ENCODE assay signal across 26 cellular contexts in genomic region chr7:37659971-37660370, GRCh38. TPM values are rescaled to one million over a fixed set of nuclear protein-coding genes. Genes with fewer than 3 reads are reported as not detected.
DNase-seq lines count a peak whose midpoint lies in the region; ATAC-seq, FAIRE-seq and TF ChIP-seq lines count a peak whose summit lies in the region.
"Had no signal": no experiment of that assay in that cellular context is flagged by ENCODE, and none has a peak within 500 bp of the region (broad histone marks: within the 10 kb centered on the region; RNA-seq: fewer than 3 reads in every experiment).

No MANE protein-coding gene starts in this region.

- H3K4me3 ChIP-seq in Loucy (ENCODE audit: low read length, poor library complexity, severe bottlenecking): no peak overlapping the region
- H3K4me3 ChIP-seq in H7 (ENCODE audit: insufficient read depth, low read depth, low read length): no peak overlapping the region
- H3K4me3 ChIP-seq: A549; BLaER1 treated with 17β-estradiol and CSF1 and Interleukin-3, amounts not matched to agents 10 nM and 100 nM; GM12878; GM23248 had no signal

- DNase-seq in GM12892 (ENCODE audit: insufficient read length): no peak
- no peak for DNase-seq in central memory CD8-positive, alpha-beta T cell (ENCODE audit: low spot score in 2 of 2)
- no peak for DNase-seq in natural killer cell
- no peak for DNase-seq in H7
- DNase-seq in NCI-H1105 treated with DMSO at 0.1 percent for 48 hours (lab: John Stamatoyannopoulos, UW): no peak
- DNase-seq: 8988T; ACHN; AML-193; BE2C; CD4-positive, alpha-beta T cell; CD8-positive, alpha-beta memory T cell; DMS 273 treated with DMSO at 0.1 percent for 48 hours; DMS79; EL; GDM1; GM23248; H9 had no signal

- H3K79me2 ChIP-seq in Loucy (ENCODE audit: insufficient read depth, low read length): no peaks in the 10 kb centered on the region

- FAIRE-seq in GM12892 (lab: Jason Lieb, UNC): peak; percentile 58
- FAIRE-seq: A549, D721Med, GM12878, H1 had no signal

- no peak overlapping the region for H3K4me3 Mint-ChIP-seq in central memory CD8-positive, alpha-beta T cell
- H3K4me3 Mint-ChIP-seq in natural killer cell: peak overlapping the region; percentile 80
- H3K4me3 Mint-ChIP-seq: CD14-positive monocyte; CD4-positive, alpha-beta T cell; CD8-positive, alpha-beta memory T cell; H9 had no signal

- intact Hi-C loops in natural killer cell (cut with micrococcal nuclease): loop anchor here (10.0 kb wide), 1 partner anchor 795 kb away; no protein-coding TSS in a partner anchor

- H3K27ac Mint-ChIP-seq in central memory CD8-positive, alpha-beta T cell (ENCODE audit: low read depth): peak overlapping the region; percentile 77
- H3K27ac Mint-ChIP-seq in natural killer cell: peak overlapping the region; percentile 92 to 97
- H3K27ac Mint-ChIP-seq: CD14-positive monocyte; CD4-positive, alpha-beta T cell; CD8-positive, alpha-beta memory T cell; H9 had no signal

- H3K27me3 Mint-ChIP-seq in central memory CD8-positive, alpha-beta T cell: peaks cover 7% of the 10 kb centered on the region
- H3K27me3 Mint-ChIP-seq in natural killer cell (ENCODE audit: low read depth in 2 of 2): no peaks in the 10 kb centered on the region

- H3K9me3 Mint-ChIP-seq in central memory CD8-positive, alpha-beta T cell: peaks cover 5% of the 10 kb centered on the region
- peaks cover 0 to 3% of the 10 kb centered on the region in 2 donors for H3K9me3 Mint-ChIP-seq in natural killer cell
- H3K9me3 Mint-ChIP-seq: CD4-positive, alpha-beta T cell; H9 had no signal

- H3K9me3 ChIP-seq in Loucy (ENCODE audit: insufficient read depth, low read depth, low read length): no peaks in the 10 kb centered on the region
- H3K9me3 ChIP-seq: BE2C had no signal

- no peak overlapping the region for H3K4me2 ChIP-seq in Loucy (ENCODE audit: low read depth, low read length, poor library complexity, severe bottlenecking)
- H3K4me2 ChIP-seq: A549; BLaER1 treated with 17β-estradiol and CSF1 and Interleukin-3, amounts not matched to agents 10 nM and 100 nM had no signal

- peak overlapping the region; percentile 72; the same call in 1 of the 2 replicates for H2AFZ ChIP-seq in Loucy (ENCODE audit: low read length)
- H2AFZ ChIP-seq: GM23248 had no signal

- peaks cover 8% of the 10 kb centered on the region for H3K36me3 Mint-ChIP-seq in central memory CD8-positive, alpha-beta T cell (ENCODE audit: insufficient read depth)
- H3K36me3 Mint-ChIP-seq in natural killer cell: no peaks in the 10 kb centered on the region
- H3K36me3 Mint-ChIP-seq: CD14-positive monocyte; CD8-positive, alpha-beta memory T cell had no signal

- TF ChIP-seq CTCF in Loucy (conservative IDR thresholded peaks at IDR 0.05; ENCODE audit: low read length) (no peak), natural killer cell (IDR thresholded peaks at IDR 0.05) (no peak)

- H3K9ac ChIP-seq in Loucy (ENCODE audit: low read depth, low read length, poor library complexity, severe bottlenecking): no peak overlapping the region
- H3K9ac ChIP-seq: BLaER1 treated with 17β-estradiol and CSF1 and Interleukin-3, amounts not matched to agents 10 nM and 100 nM; GM23248 had no signal

- ATAC-seq in central memory CD8-positive, alpha-beta T cell (replicated peaks; ENCODE audit: extremely low read depth, poor library complexity, severe bottlenecking): no peak
- ATAC-seq in natural killer cell (peak; percentile 19 to 45 (median 32)), HG03342 (IDR thresholded peaks at IDR 0.05; ENCODE audit: unreplicated experiment) (no peak)
- ATAC-seq: A549, GM12878, HCT116 had no signal

- TF ChIP-seq POLR2A in GM12892 (IDR thresholded peaks at IDR 0.05; ENCODE audit: low read depth, low read length): no peak

- H3K9me2 ChIP-seq in Loucy (replicated peaks; ENCODE audit: low read depth, low read length): no peaks in the 10 kb centered on the region

- H3K4me1 Mint-ChIP-seq in central memory CD8-positive, alpha-beta T cell: peaks cover 25% of the 10 kb centered on the region
- peaks cover 90 to 91% of the 10 kb centered on the region in 2 donors for H3K4me1 Mint-ChIP-seq in natural killer cell

- H3K36me3 ChIP-seq in Loucy (ENCODE audit: insufficient read depth, low read length) (no peaks in the 10 kb centered on the region), H7 (replicated peaks; ENCODE audit: control insufficient read depth, insufficient read depth, low read length) (no peaks in the 10 kb centered on the region)
- H3K36me3 ChIP-seq: BE2C; BLaER1 treated with 17β-estradiol and CSF1 and Interleukin-3, amounts not matched to agents 10 nM and 100 nM had no signal

- no peaks in the 10 kb centered on the region for H3K27me3 ChIP-seq in Loucy (ENCODE audit: insufficient read depth, low read length, poor library complexity, severe bottlenecking)
- H3K27me3 ChIP-seq in H7 (ENCODE audit: control insufficient read depth, insufficient read depth, low read length): no peaks in the 10 kb centered on the region
- H3K27me3 ChIP-seq: BE2C; BLaER1 treated with 17β-estradiol and CSF1 and Interleukin-3, amounts not matched to agents 10 nM and 100 nM had no signal

- H3K4me1 ChIP-seq in Loucy (ENCODE audit: insufficient read depth, low read length, poor library complexity, severe bottlenecking): peaks cover 33% of the 10 kb centered on the region
- H3K4me1 ChIP-seq: BE2C had no signal

- no peaks in the 10 kb centered on the region for H4K20me1 ChIP-seq in Loucy (ENCODE audit: insufficient read depth, low read length, poor library complexity, severe bottlenecking)
- H4K20me1 ChIP-seq: BLaER1 treated with 17β-estradiol and CSF1 and Interleukin-3, amounts not matched to agents 10 nM and 100 nM had no signal

- no peaks in the 10 kb centered on the region for H3F3A ChIP-seq in Loucy (ENCODE audit: low read depth)

RNA-seq across cellular contexts. Expression of gene GPR141, which starts 23.6 kb away (rescaled TPM):
- 0.49 TPM for polyA plus RNA-seq in GM12892 (2012; ENCODE audit: missing spikeins)
- 10 to 100 TPM; 30.2 to 68.1 (median 55.2) TPM for total RNA-seq in natural killer cell
- not detected in 2 replicates for total RNA-seq in H7 (2014; rRNA removed; shearing (Covaris generic))
- total RNA-seq: CD4-positive, alpha-beta T cell; CD8-positive, alpha-beta memory T cell; GM23248 had no signal
- polyA plus RNA-seq: GM23248 had no signal

Comparison
In these comparisons a context has a peak if more than half of its experiments do, and no peak if none do; other contexts are left out.
1. ATAC-seq: peak in natural killer cell (3 of 3); none in central memory CD8-positive, alpha-beta T cell (single experiment) and HG03342 (single experiment).
2. RNA of gene GPR141, which starts 23.6 kb away (total RNA-seq): 30.2 to 68.1 TPM in natural killer cell; not detected in H7; every median in the first group is over 10 times any median in the second.